In genomic region chr4:683982-684571, GRCh38 we compare ENCODE assay signal across 6 cellular contexts. TPM values are rescaled to one million over a fixed set of nuclear protein-coding genes. Genes with fewer than 3 reads are reported as not detected.
A peak's percentile ranks its signal among the peaks of the same experiment; 100 is the strongest.
DNase-seq lines count a peak whose midpoint lies in the region; ATAC-seq and TF ChIP-seq lines count a peak whose summit lies in the region.

No MANE protein-coding gene starts in this region.

- H3K27ac Mint-ChIP-seq in activated CD8-positive, alpha-beta T cell treated with anti-CD3 and anti-CD28 coated beads for 36 hours = no peak overlapping the region

- H3K36me3 Mint-ChIP-seq in activated CD8-positive, alpha-beta T cell treated with anti-CD3 and anti-CD28 coated beads for 36 hours (ENCODE audit: low read depth) = no peaks in the 10 kb centered on the region

- peak; percentile 71 for TF ChIP-seq CTCF in activated CD8-positive, alpha-beta T cell treated with anti-CD3 and anti-CD28 coated beads for 36 hours (IDR thresholded peaks at IDR 0.05)

- intact Hi-C loops in activated CD8-positive, alpha-beta T cell treated with anti-CD3 and anti-CD28 coated beads for 36 hours (cut with micrococcal nuclease) = no loop called here

- H3K27me3 Mint-ChIP-seq in activated CD8-positive, alpha-beta T cell treated with anti-CD3 and anti-CD28 coated beads for 36 hours = peaks cover 11% of the 10 kb centered on the region

- CTCF ChIA-PET in activated CD8-positive, alpha-beta T cell treated with anti-CD3 and anti-CD28 coated beads for 36 hours (lab: Charles Lee) = interaction anchor here (0.6 to 1.8 kb wide), 7 partner anchors 10 to 326 kb away, joined by 3 to 11 read pairs (median 4); partner anchors contain the start of genes ATP5ME and MYL5

- H3K4me1 Mint-ChIP-seq in activated CD8-positive, alpha-beta T cell treated with anti-CD3 and anti-CD28 coated beads for 36 hours (ENCODE audit: low read depth) = peaks cover 7% of the 10 kb centered on the region

- no peaks in the 10 kb centered on the region for H3K9me3 Mint-ChIP-seq in activated CD8-positive, alpha-beta T cell treated with anti-CD3 and anti-CD28 coated beads for 36 hours

- POLR2A ChIA-PET in activated CD8-positive, alpha-beta T cell treated with anti-CD3 and anti-CD28 coated beads for 36 hours (lab: Charles Lee) = interaction anchor here (1.1 kb wide), 1 partner anchor 25 kb away, joined by 4 read pairs; no protein-coding TSS in a partner anchor

- H3K4me3 Mint-ChIP-seq in activated CD8-positive, alpha-beta T cell treated with anti-CD3 and anti-CD28 coated beads for 36 hours = no peak overlapping the region

- DNase-seq in AG08396 (ENCODE audit: low spot score) = peak; percentile 81
- DNase-seq in activated CD8-positive, alpha-beta T cell treated with anti-CD3 and anti-CD28 coated beads for 36 hours = peak; percentile 66
- DNase-seq in iPS-NIHi7 (ENCODE audit: extremely low spot score) = peak; percentile 82
- no peak for DNase-seq in dedifferentiated amniotic fluid mesenchymal stem cell (ENCODE audit: extremely low spot score)

- ATAC-seq in HG02885 (IDR thresholded peaks at IDR 0.05; ENCODE audit: poor library complexity, unreplicated experiment) (peak; percentile 22), GM21576 (IDR thresholded peaks at IDR 0.05; ENCODE audit: unreplicated experiment) (no peak)
- ATAC-seq in activated CD8-positive, alpha-beta T cell treated with anti-CD3 and anti-CD28 coated beads for 36 hours = peak; percentile 22

RNA-seq across cellular contexts. Expression of gene SLC49A3, which starts 4.9 kb away (rescaled TPM):
- under 1 TPM in 1 of 2 experiments, not detected in 1; 0.23 TPM for total RNA-seq in activated CD8-positive, alpha-beta T cell treated with anti-CD3 and anti-CD28 coated beads for 36 hours

RNA-seq across cellular contexts. Expression of gene MYL5, which starts 9.7 kb away (rescaled TPM):
- total RNA-seq in activated CD8-positive, alpha-beta T cell treated with anti-CD3 and anti-CD28 coated beads for 36 hours = 10 to 100 TPM; 14.7 to 17.8 TPM

RNA-seq across cellular contexts. Expression of gene ATP5ME, which starts 10.0 kb away (rescaled TPM):
- total RNA-seq in activated CD8-positive, alpha-beta T cell treated with anti-CD3 and anti-CD28 coated beads for 36 hours = 100 to 1,000 TPM; 221 to 234 TPM

RNA-seq across cellular contexts. Expression of gene PCGF3, which starts 21.6 kb away (rescaled TPM):
- 10 to 100 TPM; 23.9 to 25.6 TPM for total RNA-seq in activated CD8-positive, alpha-beta T cell treated with anti-CD3 and anti-CD28 coated beads for 36 hours

RNA-seq across cellular contexts. Expression of gene PDE6B, which starts 58.7 kb away (rescaled TPM):
- total RNA-seq in activated CD8-positive, alpha-beta T cell treated with anti-CD3 and anti-CD28 coated beads for 36 hours = 10 to 100 TPM; 11.4 to 13.9 TPM
